Comparison of ENCODE assay signal across 8 cellular contexts in genomic region chr1:161021168-161021958, GRCh38. TPM values are rescaled to one million over a fixed set of nuclear protein-coding genes. Genes with fewer than 3 reads are reported as not detected.
A peak's percentile ranks its signal among the peaks of the same experiment; 100 is the strongest.
DNase-seq lines count a peak whose midpoint lies in the region; ATAC-seq and TF ChIP-seq lines count a peak whose summit lies in the region.

No MANE protein-coding gene starts in this region.

- no peaks in the 10 kb centered on the region for H3K9me3 ChIP-seq in thyroid gland

- 20 to 26% methylated on average over 15 to 22 of the region's 34 CpGs for WGBS in thyroid gland, 2 donors

- H3K27me3 ChIP-seq in GM23338 (ENCODE audit: insufficient read depth): no peaks in the 10 kb centered on the region
- no peaks in the 10 kb centered on the region for H3K27me3 ChIP-seq in thyroid gland

- H3K27ac ChIP-seq in GM23338 (ENCODE audit: low read depth) (peak overlapping the region; percentile 84), thyroid gland (peak overlapping the region; percentile 50 to 91 (median 82))

- no peak overlapping the region for H2AFZ ChIP-seq in GM23338

- peak; percentile 95 for ATAC-seq in GM23338

- H3K27me3 Mint-ChIP-seq in GM23338 (ENCODE audit: insufficient read depth, low read depth, poor library complexity) (peaks cover 11% of the 10 kb centered on the region), glutamatergic neuron (ENCODE audit: unreplicated experiment) (no peaks in the 10 kb centered on the region)

- peaks cover 44% of the 10 kb centered on the region for H3K79me2 ChIP-seq in GM23338 (replicated peaks; ENCODE audit: insufficient read depth)

- H3K36me3 Mint-ChIP-seq in GM23338 (ENCODE audit: low read depth) (peaks cover 15% of the 10 kb centered on the region), glutamatergic neuron (ENCODE audit: unreplicated experiment) (no peaks in the 10 kb centered on the region)

- H3K4me1 Mint-ChIP-seq in GM23338 (peaks cover 47% of the 10 kb centered on the region), glutamatergic neuron (ENCODE audit: low read depth, unreplicated experiment) (peaks cover 5% of the 10 kb centered on the region)

- TF ChIP-seq CTCF in GM23338 (conservative IDR thresholded peaks at IDR 0.05; ENCODE audit: low read depth in 2 of 2): no peak
- TF ChIP-seq CTCF in glutamatergic neuron (IDR thresholded peaks at IDR 0.05; ENCODE audit: partially characterized antibody, unreplicated experiment): no peak
- no peak for TF ChIP-seq CTCF in thyroid gland (IDR thresholded peaks at IDR 0.05)

- H3K9me2 ChIP-seq in GM23338 (ENCODE audit: insufficient read depth): no peaks in the 10 kb centered on the region

- peaks cover 30% of the 10 kb centered on the region for H3K4me1 ChIP-seq in GM23338 (ENCODE audit: insufficient read depth)
- H3K4me1 ChIP-seq in thyroid gland: peaks cover 29 to 32% of the 10 kb centered on the region in 2 donors

- H3K4me2 ChIP-seq in GM23338: peak overlapping the region; percentile 69

- TF ChIP-seq POLR2A in thyroid gland (IDR thresholded peaks at IDR 0.05): peak in 1 of 2 donors; percentile 89

- intact Hi-C loops in thyroid gland (cut with DNase I): no loop called here

- H3K9me3 Mint-ChIP-seq in GM23338: no peaks in the 10 kb centered on the region; the same call in 2 of the 3 replicates
- H3K9me3 Mint-ChIP-seq in glutamatergic neuron (ENCODE audit: unreplicated experiment): peaks cover 1% of the 10 kb centered on the region

- H3K27ac Mint-ChIP-seq in GM23338 (peak overlapping the region; percentile 100), glutamatergic neuron (ENCODE audit: unreplicated experiment) (peak overlapping the region; percentile 56)

- peaks cover 29% of the 10 kb centered on the region for H4K20me1 ChIP-seq in GM23338 (replicated peaks; ENCODE audit: insufficient read depth)

- H3F3A ChIP-seq in GM23338 (replicated peaks; ENCODE audit: low read depth): peaks cover 13% of the 10 kb centered on the region

- peak; percentile 49 for DNase-seq in EH (ENCODE audit: low read depth)
- DNase-seq in GM23338 (ENCODE audit: low spot score): peak; percentile 99
- peak; percentile 98 for DNase-seq in LoVo (ENCODE audit: low spot score)
- peak; percentile 93 to 94 for DNase-seq in SHP77 (lab: John Stamatoyannopoulos, UW)
- peak; percentile 78 for DNase-seq in activated gamma-delta T cell treated with anti-CD3 and anti-CD28 coated beads, Interleukin-2, amount 50 U/mL, for 16 hours (ENCODE audit: low read depth)
- peak; percentile 79 for DNase-seq in glutamatergic neuron
- DNase-seq in occipital lobe (lab: John Stamatoyannopoulos, UW): peak; percentile 53
- DNase-seq in thyroid gland: peak; percentile 99

- H3K4me3 ChIP-seq in GM23338 (peak overlapping the region; percentile 99), thyroid gland (replicated peaks in 1 of 3) (peak overlapping the region; percentile 25 to 75 (median 28))

- H3K36me3 ChIP-seq in GM23338 (ENCODE audit: insufficient read depth): no peaks in the 10 kb centered on the region
- no peaks in the 10 kb centered on the region for H3K36me3 ChIP-seq in thyroid gland

- peak overlapping the region; percentile 89 for H3K4me3 Mint-ChIP-seq in GM23338
- peak overlapping the region; percentile 89 for H3K4me3 Mint-ChIP-seq in glutamatergic neuron (ENCODE audit: unreplicated experiment)

TF ChIP-seq in GM23338, 12 proteins besides CTCF, POLR2A, EP300 and RAD21:
- TF ChIP-seq CREB1 (CRISPR knock-in tag; IDR thresholded peaks at IDR 0.05; ENCODE audit: low read depth): peak; percentile 91
- no peak for TF ChIP-seq ZNF114 (CRISPR knock-in tag; IDR thresholded peaks at IDR 0.05)
- no peak for TF ChIP-seq EZH2phosphoT487 (IDR thresholded peaks at IDR 0.05; ENCODE audit: unreplicated experiment)
- TF ChIP-seq POLR2AphosphoS5 (IDR thresholded peaks at IDR 0.05; ENCODE audit: low read depth): peak; percentile 93

RNA-seq across cellular contexts. Expression of gene F11R, which starts 0.4 kb away (rescaled TPM):
- total RNA-seq in GM23338 (2014; rRNA removed; shearing (Covaris generic)): 169 and 194 TPM in 2 replicates
- polyA plus RNA-seq in GM23338 (2016; fragmentation: Nextera tagmentation; extraction: Ambion mirVana): 51.0 and 51.8 TPM in 2 replicates
- total RNA-seq in glutamatergic neuron (ENCODE audit: unreplicated experiment) (7.7 TPM), occipital lobe (10.9 TPM), thyroid gland (100 to 1,000 TPM in 2 of 4 donors, 10 to 100 TPM in 2; 80.8 to 122 (median 98.3) TPM)

RNA-seq across cellular contexts. Expression of gene TSTD1, which starts 17.4 kb away (rescaled TPM):
- total RNA-seq in GM23338 (2014; rRNA removed; shearing (Covaris generic)): 94.9 and 102 TPM in 2 replicates
- polyA plus RNA-seq in GM23338 (2016; fragmentation: Nextera tagmentation; extraction: Ambion mirVana): 244 and 257 TPM in 2 replicates
- 24.2 TPM for total RNA-seq in glutamatergic neuron (ENCODE audit: unreplicated experiment)
- 42.6 TPM for total RNA-seq in occipital lobe
- total RNA-seq in thyroid gland: 100 to 1,000 TPM; 256 to 466 (median 320) TPM

RNA-seq across cellular contexts. Expression of gene USF1, which starts 24.4 kb away (rescaled TPM):
- total RNA-seq in GM23338 (2014; rRNA removed; shearing (Covaris generic)): 71.7 and 74.8 TPM in 2 replicates
- polyA plus RNA-seq in GM23338 (2016; fragmentation: Nextera tagmentation; extraction: Ambion mirVana): 23.6 and 23.8 TPM in 2 replicates
- total RNA-seq in glutamatergic neuron (ENCODE audit: unreplicated experiment): 158 TPM
- total RNA-seq in occipital lobe: 131 TPM
- 10 to 100 TPM; 56.0 to 71.0 (median 70.3) TPM for total RNA-seq in thyroid gland

RNA-seq across cellular contexts. Expression of gene ARHGAP30, which starts 48.3 kb away (rescaled TPM):
- total RNA-seq in GM23338 (2014; rRNA removed; shearing (Covaris generic)): 0.19 TPM in 1 of 2 replicates, not detected in the other
- polyA plus RNA-seq in GM23338 (2016; fragmentation: Nextera tagmentation; extraction: Ambion mirVana): 0.45 and 1.0 TPM in 2 replicates
- not detected for total RNA-seq in glutamatergic neuron (ENCODE audit: unreplicated experiment)
- 1.7 TPM for total RNA-seq in occipital lobe
- 1 to 10 TPM; 1.4 to 3.5 (median 2.9) TPM for total RNA-seq in thyroid gland

Comparison
In these comparisons a context has a peak if more than half of its experiments do, and no peak if none do; other contexts are left out.
1. Peak in every context shown above with its lines: DNase-seq, ATAC-seq, H3K4me3 ChIP-seq and H3K27ac ChIP-seq.
2. DNase-seq: peak in every context shown above with its lines; median percentile 99 in GM23338; 99 in thyroid gland; 98 in LoVo; 94 in SHP77; 79 in glutamatergic neuron; 78 in activated gamma-delta T cell treated with anti-CD3 and anti-CD28 coated beads, Interleukin-2, amount 50 U/mL, for 16 hours; 53 in occipital lobe; 49 in EH.